13 cellular contexts compared by ENCODE assay signal in the genomic region with DNA sequence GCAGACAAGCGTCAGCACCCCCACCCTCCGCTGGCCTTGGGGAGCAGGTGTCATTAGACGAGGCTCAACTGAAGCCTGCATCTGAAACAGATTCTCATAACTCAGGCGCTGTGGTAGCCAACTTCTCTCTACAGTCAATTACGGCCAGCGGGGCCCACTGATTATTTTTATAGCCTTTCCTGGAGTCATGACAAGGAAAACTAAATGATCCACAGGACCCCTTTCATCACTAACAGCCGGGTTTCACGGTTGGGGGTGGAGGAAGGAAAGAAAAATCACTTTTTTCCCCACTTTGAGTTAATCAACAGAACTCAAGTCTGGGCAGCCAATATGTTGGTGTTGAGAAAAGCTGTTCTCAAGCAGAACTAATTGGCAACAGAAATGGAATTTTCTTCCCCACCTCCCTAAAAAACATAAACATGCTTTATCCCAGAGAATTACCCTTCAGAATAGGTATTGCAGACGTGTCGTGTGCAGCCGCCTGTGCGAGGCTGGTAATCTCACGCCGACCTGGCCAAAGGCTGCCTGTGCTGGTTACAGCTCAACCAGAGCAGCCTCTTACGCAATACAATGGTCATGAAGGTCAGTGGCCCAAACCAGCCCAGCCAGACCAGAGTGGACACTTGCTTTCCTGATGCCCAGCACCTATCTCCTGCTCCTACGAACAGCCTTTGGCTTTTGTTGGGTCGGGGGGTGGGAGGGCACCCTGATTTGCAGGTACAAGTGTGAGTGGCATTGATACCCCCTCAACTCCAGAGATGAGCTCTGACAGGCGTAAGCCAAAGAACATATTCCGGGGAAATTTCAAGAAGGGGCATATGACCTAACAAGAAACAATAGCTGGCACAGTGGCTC. TPM values are rescaled to one million over a fixed set of nuclear protein-coding genes. Genes with fewer than 3 reads are reported as not detected.
DNase-seq lines count a peak whose midpoint lies in the region; ATAC-seq and TF ChIP-seq lines count a peak whose summit lies in the region.
"Had no signal": no experiment of that assay in that cellular context is flagged by ENCODE, and none has a peak within 500 bp of the region (broad histone marks: within the 10 kb centered on the region; RNA-seq: fewer than 3 reads in every experiment).

No MANE protein-coding gene starts in this region.

- no peak overlapping the region for H3K4me3 ChIP-seq in hepatocyte

- H3K9me3 ChIP-seq in hepatocyte (ENCODE audit: low read depth) = no peaks in the 10 kb centered on the region
- H3K9me3 ChIP-seq: neutrophil had no signal

- H3K4me1 ChIP-seq in hepatocyte (ENCODE audit: insufficient read depth) = peaks cover 19% of the 10 kb centered on the region

- no peaks in the 10 kb centered on the region for H4K20me1 ChIP-seq in hepatocyte (ENCODE audit: insufficient read depth, poor library complexity, severe bottlenecking)

- no peak overlapping the region for H2AFZ ChIP-seq in hepatocyte

- H3K9me2 ChIP-seq in hepatocyte (replicated peaks; ENCODE audit: insufficient read depth) = no peaks in the 10 kb centered on the region

- ATAC-seq in HG02973 (IDR thresholded peaks at IDR 0.05; ENCODE audit: unreplicated experiment) = no peak

- peak overlapping the region; percentile 65 for H3K27ac ChIP-seq in hepatocyte
- H3K27ac ChIP-seq: neutrophil had no signal

- peak; percentile 37 for DNase-seq in GM03348 (ENCODE audit: low spot score)
- DNase-seq in amniotic epithelial cell (ENCODE audit: low read depth) = peak; percentile 74
- DNase-seq in hepatocyte (ENCODE audit: low spot score) = peak; percentile 71
- peak; percentile 95 for DNase-seq in renal cortical epithelial cell (ENCODE audit: low read depth)
- no peak for DNase-seq in NCI-H1105 treated with DMSO at 0.1 percent for 48 hours (lab: John Stamatoyannopoulos, UW)
- no peak for DNase-seq in activated naive CD4-positive, alpha-beta T cell treated with anti-CD3 and anti-CD28 coated beads, Interleukin-2, amount 50 U/mL, for 16 hours
- no peak for DNase-seq in SW480 (ENCODE audit: low spot score)
- DNase-seq: activated gamma-delta T cell treated with Interleukin-2 at 50 U/mL for 16 hours; CD4-positive, alpha-beta memory T cell; NCI-H524 had no signal

- WGBS in hepatocyte (ENCODE audit: low lambda C conversion rate, missing lambda C conversion rate) = 61% methylated on average over 19 of the region's 19 CpGs

- no peaks in the 10 kb centered on the region for H3K27me3 ChIP-seq in hepatocyte

- TF ChIP-seq CTCF in hepatocyte (IDR thresholded peaks at IDR 0.05; ENCODE audit: poor library complexity) = no peak

- no peaks in the 10 kb centered on the region for H3K36me3 ChIP-seq in hepatocyte (replicated peaks; ENCODE audit: insufficient read depth, low read depth)
- H3K36me3 ChIP-seq: neutrophil had no signal

- peaks cover under 1% of the 10 kb centered on the region for H3K79me2 ChIP-seq in hepatocyte

- peak overlapping the region; percentile 28 for H3K4me2 ChIP-seq in hepatocyte

RNA-seq across cellular contexts. Expression of gene RIPOR3, which starts 11.0 kb away (rescaled TPM):
- 4.3 and 5.6 TPM in 2 replicates for total RNA-seq in hepatocyte
- polyA plus RNA-seq in hepatocyte = 5.7 and 10.3 TPM in 2 replicates
- total RNA-seq in renal cortical epithelial cell = 0.35 and 0.65 TPM in 2 replicates
- total RNA-seq: CD4-positive, alpha-beta memory T cell; SK-MEL-5 had no signal

RNA-seq across cellular contexts. Expression of gene PARD6B, which starts 51.0 kb away (rescaled TPM):
- total RNA-seq in hepatocyte (38.5 and 41.0 TPM in 2 replicates), renal cortical epithelial cell (31.3 and 57.4 TPM in 2 replicates)
- polyA plus RNA-seq in hepatocyte = 14.6 and 16.1 TPM in 2 replicates

Comparison
In these comparisons a context has a peak if more than half of its experiments do, and no peak if none do; other contexts are left out.
1. DNase-seq: peak in GM03348 (single experiment), amniotic epithelial cell (single experiment), hepatocyte (single experiment) and renal cortical epithelial cell (single experiment); none in NCI-H1105 treated with DMSO at 0.1 percent for 48 hours (single experiment), activated naive CD4-positive, alpha-beta T cell treated with anti-CD3 and anti-CD28 coated beads, Interleukin-2, amount 50 U/mL, for 16 hours (single experiment) and SW480 (single experiment).